ENCODE assay signal across 1 cellular context in genomic region chr2:118310878-118311442, GRCh38.
TF ChIP-seq lines count a peak whose summit lies in the region.

No MANE protein-coding gene starts in this region.

TF ChIP-seq in SK-N-SH, 30 proteins besides CTCF, POLR2A, EP300 and RAD21 (continued from another document):
- no peak for TF ChIP-seq REST (IDR thresholded peaks at IDR 0.05; ENCODE audit: low read depth, low read length)
- TF ChIP-seq SMC3 (IDR thresholded peaks at IDR 0.05; ENCODE audit: low read depth, low read length) = no peak
- TF ChIP-seq FOXJ3 (CRISPR knock-in tag; IDR thresholded peaks at IDR 0.05) = no peak
- no peak for TF ChIP-seq IRF3 (IDR thresholded peaks at IDR 0.05; ENCODE audit: low read depth, low read length)
- no peak for TF ChIP-seq NRF1 (IDR thresholded peaks at IDR 0.05; ENCODE audit: low read depth, low read length)
- no peak for TF ChIP-seq NFIC (IDR thresholded peaks at IDR 0.05; ENCODE audit: borderline replicate concordance)
- TF ChIP-seq YY1 (IDR thresholded peaks at IDR 0.05; ENCODE audit: low read depth) = no peak
- TF ChIP-seq CHD2 (IDR thresholded peaks at IDR 0.05; ENCODE audit: low read length, partially characterized antibody) = no peak
- TF ChIP-seq RCOR1 (IDR thresholded peaks at IDR 0.05; ENCODE audit: low read length) = no peak
- TF ChIP-seq PBX3 (IDR thresholded peaks at IDR 0.05) = no peak
